Comparison of ENCODE assay signal across 22 cellular contexts in genomic region chr1:198541737-198542136, GRCh38. TPM values are rescaled to one million over a fixed set of nuclear protein-coding genes. Genes with fewer than 3 reads are reported as not detected.
DNase-seq lines count a peak whose midpoint lies in the region; ATAC-seq and TF ChIP-seq lines count a peak whose summit lies in the region.
"Had no signal": no experiment of that assay in that cellular context is flagged by ENCODE, and none has a peak within 500 bp of the region (broad histone marks: within the 10 kb centered on the region; RNA-seq: fewer than 3 reads in every experiment).

No MANE protein-coding gene starts in this region.

- H4K20me1 ChIP-seq in GM23338 (replicated peaks; ENCODE audit: insufficient read depth) (no peaks in the 10 kb centered on the region), OCI-LY7 (ENCODE audit: insufficient read depth, low read length) (no peaks in the 10 kb centered on the region)

- H2AFZ ChIP-seq in GM23338 (peak overlapping the region; percentile 14; the same call in 1 of the 2 replicates), OCI-LY7 (ENCODE audit: low read length) (no peak overlapping the region)

- no peak for ATAC-seq in GM23338
- no peak for ATAC-seq in naive thymus-derived CD8-positive, alpha-beta T cell
- ATAC-seq in CD8-positive, alpha-beta T cell = no peak

- POLR2A ChIA-PET in OCI-LY7 (lab: Charles Lee) = interaction anchor here (0.6 to 3.7 kb wide), 11 partner anchors 8 to 413 kb away, joined by 3 to 23 read pairs (median 4); no protein-coding TSS in a partner anchor
- POLR2A ChIA-PET in naive thymus-derived CD8-positive, alpha-beta T cell (lab: Charles Lee) = interaction anchor here (0.7 to 1.2 kb wide), 4 partner anchors 9 to 103 kb away, joined by 3 to 5 read pairs (median 5); no protein-coding TSS in a partner anchor
- POLR2A ChIA-PET in CD8-positive, alpha-beta T cell (lab: Charles Lee) = interaction anchor here (0.6 kb wide), 1 partner anchor 1332 kb away, joined by 3 read pairs; no protein-coding TSS in a partner anchor

- H3K9me2 ChIP-seq in GM23338 (ENCODE audit: insufficient read depth) (no peaks in the 10 kb centered on the region), OCI-LY7 (ENCODE audit: insufficient read depth, low read length) (no peaks in the 10 kb centered on the region)
- H3K9me2 ChIP-seq: SK-N-SH had no signal

- TF ChIP-seq CTCF in GM23338 (conservative IDR thresholded peaks at IDR 0.05; ENCODE audit: low read depth in 2 of 2) (no peak), OCI-LY7 (conservative IDR thresholded peaks at IDR 0.05; ENCODE audit: low read length) (no peak)
- TF ChIP-seq CTCF in CD8-positive, alpha-beta T cell (IDR thresholded peaks at IDR 0.05) = no peak

- peak overlapping the region; percentile 46 for H3K27ac Mint-ChIP-seq in activated naive CD4-positive, alpha-beta T cell treated with anti-CD3 and anti-CD28 coated beads, Interleukin-2, amount 50 U/mL, for 24 hours
- H3K27ac Mint-ChIP-seq in GM23338 = no peak overlapping the region
- H3K27ac Mint-ChIP-seq in naive thymus-derived CD8-positive, alpha-beta T cell = peak overlapping the region in 8 of 10 donors; percentile 21 to 77 (median 54)
- H3K27ac Mint-ChIP-seq in CD8-positive, alpha-beta T cell = no peak overlapping the region

- DNase-seq in activated naive CD4-positive, alpha-beta T cell (lab: John Stamatoyannopoulos, UW) = no peak
- DNase-seq in GM23338 (ENCODE audit: low spot score) = no peak
- DNase-seq in OCI-LY7 (ENCODE audit: low spot score) = no peak
- no peak for DNase-seq in naive thymus-derived CD8-positive, alpha-beta T cell
- DNase-seq in stimulated activated naive CD4-positive, alpha-beta T cell (lab: John Stamatoyannopoulos, UW) = no peak
- DNase-seq in CD8-positive, alpha-beta T cell = no peak
- DNase-seq: 8988T, C1 segment of cervical spinal cord, DMS53, GOT3, Kasumi-1, NCI-H1417, NCI-H1694 treated with DMSO at 0.1 percent for 48 hours, NCI-H2081 treated with DMSO at 0.1 percent for 48 hours, NCI-H2171 treated with DMSO at 0.1 percent for 48 hours, NCI-H524 treated with DMSO at 0.1 percent for 48 hours, SHP77 treated with DMSO at 0.1 percent for 48 hours, SK-N-SH had no signal

- H3K9me3 ChIP-seq in OCI-LY7 (ENCODE audit: low read length) = peaks cover 8% of the 10 kb centered on the region; the same call in 1 of the 2 replicates
- H3K9me3 ChIP-seq in CD8-positive, alpha-beta T cell (ENCODE audit: low read length) = no peaks in the 10 kb centered on the region
- H3K9me3 ChIP-seq: SK-N-SH had no signal

- H3K4me1 Mint-ChIP-seq in activated naive CD4-positive, alpha-beta T cell treated with anti-CD3 and anti-CD28 coated beads, Interleukin-2, amount 50 U/mL, for 24 hours = peaks cover 79% of the 10 kb centered on the region
- H3K4me1 Mint-ChIP-seq in GM23338 = peaks cover 9% of the 10 kb centered on the region; the same call in 2 of the 3 replicates
- peaks cover 28 to 79% (median 62%) of the 10 kb centered on the region in 4 donors for H3K4me1 Mint-ChIP-seq in naive thymus-derived CD8-positive, alpha-beta T cell
- H3K4me1 Mint-ChIP-seq in CD8-positive, alpha-beta T cell (ENCODE audit: low read depth) = peaks cover 66% of the 10 kb centered on the region

- H3K27me3 Mint-ChIP-seq in activated naive CD4-positive, alpha-beta T cell treated with anti-CD3 and anti-CD28 coated beads, Interleukin-2, amount 50 U/mL, for 24 hours = no peaks in the 10 kb centered on the region
- H3K27me3 Mint-ChIP-seq in GM23338 (ENCODE audit: insufficient read depth, low read depth, poor library complexity) = no peaks in the 10 kb centered on the region
- H3K27me3 Mint-ChIP-seq in naive thymus-derived CD8-positive, alpha-beta T cell = no peaks in the 10 kb centered on the region
- no peaks in the 10 kb centered on the region for H3K27me3 Mint-ChIP-seq in CD8-positive, alpha-beta T cell (ENCODE audit: low read depth)

- BruUV-seq in OCI-LY7 (replicated peaks; lab: Mats Ljungman, UMichigan) = no TSS peak

- no peaks in the 10 kb centered on the region for H3K4me1 ChIP-seq in GM23338 (ENCODE audit: insufficient read depth)
- peaks cover 74% of the 10 kb centered on the region for H3K4me1 ChIP-seq in OCI-LY7 (ENCODE audit: insufficient read depth, low read length, poor library complexity, severe bottlenecking)
- peaks cover 56% of the 10 kb centered on the region for H3K4me1 ChIP-seq in CD8-positive, alpha-beta T cell (ENCODE audit: insufficient read depth, low read length)

- no peaks in the 10 kb centered on the region for H3K27me3 ChIP-seq in GM23338 (ENCODE audit: insufficient read depth)
- H3K27me3 ChIP-seq in CD8-positive, alpha-beta T cell (ENCODE audit: insufficient read depth, low read length) = no peaks in the 10 kb centered on the region

- no peak overlapping the region for H3K4me3 Mint-ChIP-seq in activated naive CD4-positive, alpha-beta T cell treated with anti-CD3 and anti-CD28 coated beads, Interleukin-2, amount 50 U/mL, for 24 hours
- no peak overlapping the region for H3K4me3 Mint-ChIP-seq in GM23338
- H3K4me3 Mint-ChIP-seq in naive thymus-derived CD8-positive, alpha-beta T cell = peak overlapping the region in 3 of 10 donors; percentile 4 to 30 (median 15)
- H3K4me3 Mint-ChIP-seq in CD8-positive, alpha-beta T cell = no peak overlapping the region

- H3K36me3 ChIP-seq in GM23338 (ENCODE audit: insufficient read depth) (no peaks in the 10 kb centered on the region), OCI-LY7 (ENCODE audit: insufficient read depth, low read length) (no peaks in the 10 kb centered on the region)
- H3K36me3 ChIP-seq in CD8-positive, alpha-beta T cell (ENCODE audit: insufficient read depth, low read length) = no peaks in the 10 kb centered on the region

- intact Hi-C loops in OCI-LY7 (cut with micrococcal nuclease; ENCODE audit: unreplicated experiment) = no loop called here
- intact Hi-C loops in CD8-positive, alpha-beta T cell (cut with DNase I, micrococcal nuclease) = no loop called here

- H3K36me3 Mint-ChIP-seq in activated naive CD4-positive, alpha-beta T cell treated with anti-CD3 and anti-CD28 coated beads, Interleukin-2, amount 50 U/mL, for 24 hours = peaks cover 4% of the 10 kb centered on the region
- H3K36me3 Mint-ChIP-seq in GM23338 (ENCODE audit: low read depth) = no peaks in the 10 kb centered on the region
- peaks cover 0 to 3% (median 3%) of the 10 kb centered on the region in 3 donors for H3K36me3 Mint-ChIP-seq in naive thymus-derived CD8-positive, alpha-beta T cell
- no peaks in the 10 kb centered on the region for H3K36me3 Mint-ChIP-seq in CD8-positive, alpha-beta T cell

- H3F3A ChIP-seq in GM23338 (replicated peaks; ENCODE audit: low read depth) = no peaks in the 10 kb centered on the region

- H3K27ac ChIP-seq in GM23338 (ENCODE audit: low read depth) (no peak overlapping the region), OCI-LY7 (ENCODE audit: low read depth, low read length, poor library complexity, severe bottlenecking) (no peak overlapping the region)
- H3K27ac ChIP-seq in CD8-positive, alpha-beta T cell (ENCODE audit: low read depth, low read length) = no peak overlapping the region
- H3K27ac ChIP-seq: RWPE1 had no signal

- peaks cover 4% of the 10 kb centered on the region for H3K9me3 Mint-ChIP-seq in activated naive CD4-positive, alpha-beta T cell treated with anti-CD3 and anti-CD28 coated beads, Interleukin-2, amount 50 U/mL, for 24 hours
- no peaks in the 10 kb centered on the region for H3K9me3 Mint-ChIP-seq in GM23338
- peaks cover 0 to 4% (median 3%) of the 10 kb centered on the region in 9 donors for H3K9me3 Mint-ChIP-seq in naive thymus-derived CD8-positive, alpha-beta T cell
- peaks cover 3% of the 10 kb centered on the region for H3K9me3 Mint-ChIP-seq in CD8-positive, alpha-beta T cell

- H3K4me3 ChIP-seq in GM23338 = no peak overlapping the region
- H3K4me3 ChIP-seq in OCI-LY7 (ENCODE audit: low read depth, low read length, poor library complexity, severe bottlenecking) = no peak overlapping the region
- H3K4me3 ChIP-seq in CD8-positive, alpha-beta T cell (ENCODE audit: low read depth, low read length) = no peak overlapping the region

- H3K79me2 ChIP-seq in GM23338 (replicated peaks; ENCODE audit: insufficient read depth) = no peaks in the 10 kb centered on the region
- H3K79me2 ChIP-seq in OCI-LY7 (ENCODE audit: insufficient read depth, low read depth, low read length) = no peaks in the 10 kb centered on the region

- CTCF ChIA-PET in OCI-LY7 (lab: Charles Lee; ENCODE audit: unreplicated experiment) = no interaction called here
- CTCF ChIA-PET in CD8-positive, alpha-beta T cell (lab: Charles Lee) = no interaction called here

- H3K4me2 ChIP-seq in GM23338 (no peak overlapping the region), OCI-LY7 (ENCODE audit: low read length) (0 out of 2 replicates have a peak overlapping the region, but pooled peaks have one; percentile 10)
- H3K4me2 ChIP-seq: SK-N-SH had no signal

RNA-seq across cellular contexts. Expression of gene ATP6V1G3, which starts 1.3 kb away (rescaled TPM):
- not detected in 2 replicates for total RNA-seq in GM23338 (2014; rRNA removed; shearing (Covaris generic))
- polyA plus RNA-seq in GM23338 (2016; fragmentation: Nextera tagmentation; extraction: Ambion mirVana) = not detected in 2 replicates
- 0.66 TPM in 1 of 2 replicates, not detected in the other for total RNA-seq in OCI-LY7 (2014; rRNA removed; shearing (Covaris generic))
- total RNA-seq in OCI-LY7 (2022) = 0.90 TPM in 1 of 2 replicates, not detected in the other
- not detected for total RNA-seq in naive thymus-derived CD8-positive, alpha-beta T cell
- not detected for polyA plus RNA-seq in naive thymus-derived CD8-positive, alpha-beta T cell
- total RNA-seq in CD8-positive, alpha-beta T cell = not detected
- total RNA-seq: HT1080, MCF 10A had no signal
- polyA plus RNA-seq: SK-N-SH had no signal

Comparison
In these comparisons a context has a peak if more than half of its experiments do, and no peak if none do; other contexts are left out.
1. H3K27ac Mint-ChIP-seq: peak in activated naive CD4-positive, alpha-beta T cell treated with anti-CD3 and anti-CD28 coated beads, Interleukin-2, amount 50 U/mL, for 24 hours (single experiment) and naive thymus-derived CD8-positive, alpha-beta T cell (8 of 10); none in GM23338 (single experiment) and CD8-positive, alpha-beta T cell (single experiment).